Comparison of ENCODE assay signal across 8 cellular contexts in the genomic region with DNA sequence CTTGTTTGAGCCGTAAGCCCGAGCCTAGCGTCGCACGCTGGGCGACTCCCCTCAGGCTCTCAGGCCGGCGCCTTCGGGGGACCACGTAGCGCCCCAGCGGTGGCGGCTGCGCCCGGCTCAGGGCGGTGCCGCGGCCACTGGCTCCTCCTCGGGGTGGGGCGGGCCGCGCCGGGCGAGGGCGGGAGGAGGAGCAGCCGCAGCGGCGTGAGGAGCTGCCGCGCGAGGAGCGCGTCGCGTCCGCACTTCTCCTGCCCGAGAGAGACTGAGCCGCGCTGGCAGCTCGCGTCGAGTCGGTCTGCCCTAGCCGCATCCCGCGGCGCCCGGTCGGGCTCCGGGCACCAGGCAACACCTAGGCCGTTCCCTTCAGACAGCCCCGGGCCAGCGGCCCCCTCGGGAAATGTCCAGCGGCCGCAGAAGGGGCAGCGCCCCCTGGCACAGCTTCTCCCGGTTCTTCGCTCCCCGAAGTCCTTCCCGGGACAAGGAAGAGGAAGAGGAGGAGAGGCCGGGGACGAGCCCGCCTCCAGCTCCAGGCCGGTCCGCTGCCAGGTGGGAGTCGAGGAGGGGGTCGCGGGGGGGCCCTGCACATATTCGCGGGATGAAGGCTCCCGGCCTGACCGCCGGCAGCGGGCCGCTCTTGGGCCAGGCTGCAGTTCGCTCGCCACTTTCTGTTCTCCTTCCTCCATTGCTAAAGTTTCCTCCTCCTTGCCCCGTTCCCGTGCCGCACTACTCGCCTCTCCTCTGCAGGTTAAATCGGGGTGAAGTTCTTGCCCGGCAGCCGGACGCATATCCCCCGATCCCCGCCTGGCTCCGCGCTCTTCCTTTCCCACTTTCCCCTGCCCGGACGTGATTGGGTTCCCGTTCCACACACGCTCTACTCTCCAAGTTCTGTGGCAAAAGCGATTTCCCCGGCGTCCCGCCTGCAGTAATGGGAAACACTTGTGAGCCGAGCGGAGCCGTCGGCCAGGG. TPM values are rescaled to one million over a fixed set of nuclear protein-coding genes. Genes with fewer than 3 reads are reported as not detected.
DNase-seq lines count a peak whose midpoint lies in the region; ATAC-seq and TF ChIP-seq lines count a peak whose summit lies in the region.

A gene (plus strand): TSS at position 202 of the 966 bp plus-strand sequence. CDS start 196 bp downstream, at position 398.

- TF ChIP-seq CTCF in fibroblast of mammary gland (conservative IDR thresholded peaks at IDR 0.05; ENCODE audit: control insufficient read depth, insufficient read depth, low read depth, low read length) (peak; percentile 18), natural killer cell (IDR thresholded peaks at IDR 0.05) (no peak)

- peak within 1 kb of the TSS; percentile 97 for H3K27ac Mint-ChIP-seq in activated T-helper 17 cell treated with anti-CD3 and anti-CD28 coated beads, Interleukin-2, amount 50 U/mL, for 72 hours
- peak within 1 kb of the TSS; percentile 55 to 80 for H3K27ac Mint-ChIP-seq in natural killer cell

- peaks cover 15% of the 10 kb centered on the region for H3K36me3 Mint-ChIP-seq in activated T-helper 17 cell treated with anti-CD3 and anti-CD28 coated beads, Interleukin-2, amount 50 U/mL, for 72 hours (ENCODE audit: low read depth)
- H3K36me3 Mint-ChIP-seq in natural killer cell, result peaks cover 6% of the 10 kb centered on the region

- H3K9me3 Mint-ChIP-seq in activated T-helper 17 cell treated with anti-CD3 and anti-CD28 coated beads, Interleukin-2, amount 50 U/mL, for 72 hours, result no peaks in the 10 kb centered on the region
- no peaks in the 10 kb centered on the region for H3K9me3 Mint-ChIP-seq in natural killer cell

- intact Hi-C loops in natural killer cell (cut with micrococcal nuclease), result no loop called here

- peak; percentile 54 for DNase-seq in DMS79 (lab: John Stamatoyannopoulos, UW)
- DNase-seq in HuH-7.5 (ENCODE audit: low spot score), result peak; percentile 68
- DNase-seq in RKO (ENCODE audit: low spot score), result peak; percentile 86
- peak; percentile 70 for DNase-seq in fibroblast of mammary gland (ENCODE audit: low read depth)
- DNase-seq in natural killer cell, result peak; percentile 75
- peak; percentile 57 to 86 (median 69) for DNase-seq in stimulated activated naive CD4-positive, alpha-beta T cell (lab: John Stamatoyannopoulos, UW)

- peaks cover 36% of the 10 kb centered on the region for H3K4me1 Mint-ChIP-seq in activated T-helper 17 cell treated with anti-CD3 and anti-CD28 coated beads, Interleukin-2, amount 50 U/mL, for 72 hours
- H3K4me1 Mint-ChIP-seq in natural killer cell, result peaks cover 19 to 22% of the 10 kb centered on the region in 2 donors

- peak within 1 kb of the TSS; percentile 99 for H3K4me3 Mint-ChIP-seq in activated T-helper 17 cell treated with anti-CD3 and anti-CD28 coated beads, Interleukin-2, amount 50 U/mL, for 72 hours
- peak within 1 kb of the TSS; percentile 95 for H3K4me3 Mint-ChIP-seq in natural killer cell

- H3K27me3 Mint-ChIP-seq in activated T-helper 17 cell treated with anti-CD3 and anti-CD28 coated beads, Interleukin-2, amount 50 U/mL, for 72 hours, result peaks cover 4% of the 10 kb centered on the region
- peaks cover 39 to 49% of the 10 kb centered on the region in 2 donors for H3K27me3 Mint-ChIP-seq in natural killer cell (ENCODE audit: low read depth in 2 of 2)

- ATAC-seq in GM21529 (IDR thresholded peaks at IDR 0.05; ENCODE audit: unreplicated experiment), result peak; percentile 98
- ATAC-seq in activated T-helper 17 cell treated with anti-CD3 and anti-CD28 coated beads, Interleukin-2, amount 50 U/mL, for 72 hours (replicated peaks), result peak; percentile 99
- ATAC-seq in natural killer cell, result peak; percentile 96 to 98 (median 97)

- peak within 1 kb of the TSS; percentile 80 for H3K4me3 ChIP-seq in fibroblast of mammary gland (ENCODE audit: control insufficient read depth, low read depth, low read length)

RNA-seq across cellular contexts. Expression of the gene that starts here (rescaled TPM):
- 10 to 100 TPM; 15.3 to 26.7 TPM for total RNA-seq in activated T-helper 17 cell treated with anti-CD3 and anti-CD28 coated beads, Interleukin-2, amount 50 U/mL, for 72 hours
- 1 to 10 TPM; 1.1 to 2.4 (median 1.8) TPM for total RNA-seq in natural killer cell

Comparison
In these comparisons a context has a peak if more than half of its experiments do, and no peak if none do; other contexts are left out.
1. Peak in every context shown above with its lines: DNase-seq, ATAC-seq and H3K4me3 ChIP-seq.
2. RNA of the gene that starts here (total RNA-seq): 15.3 to 26.7 TPM in activated T-helper 17 cell treated with anti-CD3 and anti-CD28 coated beads, Interleukin-2, amount 50 U/mL, for 72 hours; 1.1 to 2.4 TPM in natural killer cell; every median in the first group is over 4 times any median in the second.